In genomic region chr4:6245246-6246169, GRCh38 we compare ENCODE assay signal across 1 cellular context.
A peak's percentile ranks its signal among the peaks of the same experiment; 100 is the strongest.
TF ChIP-seq lines count a peak whose summit lies in the region.

No MANE protein-coding gene starts in this region.

TF ChIP-seq in K562, 482 proteins besides CTCF, POLR2A, EP300 and RAD21:
- TF ChIP-seq AFF1 (IDR thresholded peaks at IDR 0.05; ENCODE audit: low read depth in 1 of 2, partially characterized antibody in 2 of 2) = peak in 1 of 2 experiments; percentile 62
- TF ChIP-seq SIRT6 (IDR thresholded peaks at IDR 0.05; ENCODE audit: low read depth, low read length) = no peak
- TF ChIP-seq NRF1 (conservative IDR thresholded peaks at IDR 0.05 in 1 of 2, IDR thresholded peaks at IDR 0.05 in 1 of 2) = peak; percentile 19 to 29; a peak in 1 of 4 replicates
- TF ChIP-seq ZNF263 (CRISPR knock-in tag; IDR thresholded peaks at IDR 0.05; ENCODE audit: borderline replicate concordance) = peak; percentile 76; the same call in 1 of the 2 replicates
- TF ChIP-seq ELF1 (tag; IDR thresholded peaks at IDR 0.05) = no peak
- no peak for TF ChIP-seq HMG20A (CRISPR knock-in tag; conservative IDR thresholded peaks at IDR 0.05)
- TF ChIP-seq TCF3 (CRISPR knock-in tag; IDR thresholded peaks at IDR 0.05) = no peak
TF ChIP-seq in K562: peak in this region for 3.
